Comparison of ENCODE assay signal across 26 cellular contexts in the genomic region with DNA sequence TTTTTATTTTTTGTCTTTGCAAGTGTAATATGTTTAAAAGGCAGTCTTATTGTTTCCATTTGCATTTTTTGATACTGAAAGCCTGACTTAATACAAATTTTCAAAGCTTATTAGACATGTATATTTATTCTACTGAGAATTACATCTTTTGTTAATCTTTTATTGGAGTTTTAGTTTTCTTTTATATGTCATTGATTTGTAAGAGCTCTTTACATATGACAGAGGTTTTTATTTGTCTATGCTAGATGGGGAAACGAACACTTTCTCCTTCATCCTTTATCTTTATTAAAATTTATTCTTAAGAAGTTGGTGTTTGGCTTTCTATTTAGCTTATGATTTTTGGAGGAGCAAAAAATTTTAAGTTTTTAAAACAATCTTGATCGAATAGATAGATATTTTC.
"Had no signal": no experiment of that assay in that cellular context is flagged by ENCODE, and none has a peak within 500 bp of the region (broad histone marks: within the 10 kb centered on the region; RNA-seq: fewer than 3 reads in every experiment).

No MANE protein-coding gene starts in this region.

- H3K4me3 ChIP-seq: colonic mucosa, coronary artery, dorsolateral prefrontal cortex, esophagus muscularis mucosa, esophagus squamous epithelium, gastrocnemius medialis, gastroesophageal sphincter, heart left ventricle, heart right ventricle, hepatocyte had no signal

- FAIRE-seq: colon, endometrium, endothelial cell of umbilical vein had no signal

- DNase-seq: colonic mucosa; cortex of kidney; dermis blood vessel endothelial cell; dorsolateral prefrontal cortex; effector CD4-positive, alpha-beta T cell; effector CD8-positive, alpha-beta T cell; effector memory CD8-positive, alpha-beta T cell; endodermal cell; erythroblast; esophagus squamous epithelium; foreskin fibroblast; foreskin keratinocyte; foreskin melanocyte; gastrocnemius medialis; glutamatergic neuron; head of caudate nucleus; heart left ventricle; heart right ventricle had no signal

- H3K9me3 ChIP-seq: colonic mucosa, esophagus squamous epithelium, gastrocnemius medialis had no signal

- H3K4me1 ChIP-seq: colonic mucosa, esophagus muscularis mucosa, esophagus squamous epithelium, foreskin keratinocyte, gastrocnemius medialis, gastroesophageal sphincter, heart left ventricle, heart right ventricle had no signal

- H2AFZ ChIP-seq: hepatocyte had no signal

- H3K4me2 ChIP-seq: hepatocyte had no signal

- H3K36me3 ChIP-seq: colonic mucosa, esophagus muscularis mucosa, esophagus squamous epithelium, gastrocnemius medialis, gastroesophageal sphincter, heart left ventricle, heart right ventricle had no signal

- H3K27ac ChIP-seq: colonic mucosa, coronary artery, dorsolateral prefrontal cortex, epithelial cell of prostate, esophagus muscularis mucosa, esophagus squamous epithelium, foreskin keratinocyte, gastrocnemius medialis, gastroesophageal sphincter, heart left ventricle, heart right ventricle, hepatocyte had no signal

- H3K27me3 ChIP-seq: colonic mucosa, esophagus squamous epithelium, foreskin keratinocyte, gastrocnemius medialis, gastroesophageal sphincter, hepatocyte had no signal

- H3K79me2 ChIP-seq: hepatocyte had no signal
